Comparison of ENCODE assay signal across 20 cellular contexts in genomic region chr4:57911203-57911602, GRCh38.
DNase-seq lines count a peak whose midpoint lies in the region; ATAC-seq and TF ChIP-seq lines count a peak whose summit lies in the region.
"Had no signal": no experiment of that assay in that cellular context is flagged by ENCODE, and none has a peak within 500 bp of the region (broad histone marks: within the 10 kb centered on the region; RNA-seq: fewer than 3 reads in every experiment).

No MANE protein-coding gene starts in this region.

- H3K27me3 Mint-ChIP-seq in MCF 10A (ENCODE audit: insufficient read depth, unreplicated experiment), result no peaks in the 10 kb centered on the region
- no peaks in the 10 kb centered on the region for H3K27me3 Mint-ChIP-seq in T-helper 2 cell treated with Interferon-gamma antibody and Interleukin-4, amounts not matched to agents 5 μg/mL and 100 μg/mL, for 36 hours (ENCODE audit: low read depth)
- H3K27me3 Mint-ChIP-seq: CD4-positive, alpha-beta memory T cell had no signal

- TF ChIP-seq POLR2A in breast epithelium (IDR thresholded peaks at IDR 0.05) (no peak), thyroid gland (IDR thresholded peaks at IDR 0.05) (no peak)

- H3K27ac Mint-ChIP-seq in MCF 10A (ENCODE audit: low read depth, unreplicated experiment), result no peak overlapping the region
- no peak overlapping the region for H3K27ac Mint-ChIP-seq in T-helper 2 cell treated with Interferon-gamma antibody and Interleukin-4, amounts not matched to agents 5 μg/mL and 100 μg/mL, for 36 hours
- H3K27ac Mint-ChIP-seq: CD14-positive monocyte; CD4-positive, alpha-beta memory T cell; HFFc6 had no signal

- H3K27ac ChIP-seq in breast epithelium (no peak overlapping the region), thyroid gland (no peak overlapping the region)
- H3K27ac ChIP-seq: 22Rv1, A549, BLaER1 had no signal

- no TSS peak for BruUV-seq in MCF 10A (replicated peaks; lab: Mats Ljungman, UMichigan)

- POLR2A ChIA-PET in MCF 10A (lab: Yijun Ruan, JAX), result no interaction called here

- H3K9me3 Mint-ChIP-seq in MCF 10A (ENCODE audit: unreplicated experiment), result no peaks in the 10 kb centered on the region
- no peaks in the 10 kb centered on the region for H3K9me3 Mint-ChIP-seq in T-helper 2 cell treated with Interferon-gamma antibody and Interleukin-4, amounts not matched to agents 5 μg/mL and 100 μg/mL, for 36 hours

- no peaks in the 10 kb centered on the region for H3K4me1 Mint-ChIP-seq in MCF 10A (ENCODE audit: insufficient read depth, unreplicated experiment)
- no peaks in the 10 kb centered on the region for H3K4me1 Mint-ChIP-seq in T-helper 2 cell treated with Interferon-gamma antibody and Interleukin-4, amounts not matched to agents 5 μg/mL and 100 μg/mL, for 36 hours (ENCODE audit: low read depth)
- H3K4me1 Mint-ChIP-seq: CD14-positive monocyte; CD4-positive, alpha-beta memory T cell had no signal

- TF ChIP-seq CTCF in MCF 10A (IDR thresholded peaks at IDR 0.05; ENCODE audit: unreplicated experiment) (no peak), breast epithelium (IDR thresholded peaks at IDR 0.05) (no peak), epithelial cell of proximal tubule (conservative IDR thresholded peaks at IDR 0.05; ENCODE audit: low read depth, low read length) (no peak), thyroid gland (IDR thresholded peaks at IDR 0.05) (no peak)

- H3K9me3 ChIP-seq in breast epithelium, result no peaks in the 10 kb centered on the region
- no peaks in the 10 kb centered on the region for H3K9me3 ChIP-seq in thyroid gland
- H3K9me3 ChIP-seq: A549, BLaER1 had no signal

- H3K36me3 ChIP-seq in breast epithelium, result no peaks in the 10 kb centered on the region
- H3K36me3 ChIP-seq in thyroid gland, result no peaks in the 10 kb centered on the region
- H3K36me3 ChIP-seq: BLaER1 had no signal

- H3K4me3 ChIP-seq in breast epithelium (no peak overlapping the region), epithelial cell of proximal tubule (ENCODE audit: low read depth, low read length) (no peak overlapping the region), thyroid gland (replicated peaks in 1 of 3) (no peak overlapping the region)
- H3K4me3 ChIP-seq: A549, BLaER1 had no signal

- H3K4me1 ChIP-seq in breast epithelium (no peaks in the 10 kb centered on the region), thyroid gland (no peaks in the 10 kb centered on the region)
- H3K4me1 ChIP-seq: A549, BLaER1 had no signal

- intact Hi-C loops in MCF 10A (cut with micrococcal nuclease) (no loop called here), breast epithelium (cut with DNase I; ENCODE audit: low total_unique reads) (no loop called here), thyroid gland (cut with DNase I) (no loop called here)

- no peaks in the 10 kb centered on the region for H3K36me3 Mint-ChIP-seq in MCF 10A (ENCODE audit: insufficient read depth, unreplicated experiment)
- H3K36me3 Mint-ChIP-seq in T-helper 2 cell treated with Interferon-gamma antibody and Interleukin-4, amounts not matched to agents 5 μg/mL and 100 μg/mL, for 36 hours (ENCODE audit: low read depth), result no peaks in the 10 kb centered on the region
- H3K36me3 Mint-ChIP-seq: CD14-positive monocyte; CD4-positive, alpha-beta memory T cell had no signal

- no peak for ATAC-seq in HG03159 (IDR thresholded peaks at IDR 0.05; ENCODE audit: unreplicated experiment)
- ATAC-seq: A549, HCT116 had no signal

- no peak overlapping the region for H3K4me3 Mint-ChIP-seq in MCF 10A (ENCODE audit: unreplicated experiment)
- H3K4me3 Mint-ChIP-seq in T-helper 2 cell treated with Interferon-gamma antibody and Interleukin-4, amounts not matched to agents 5 μg/mL and 100 μg/mL, for 36 hours, result no peak overlapping the region
- H3K4me3 Mint-ChIP-seq: CD14-positive monocyte; CD4-positive, alpha-beta memory T cell; HFFc6 had no signal

- no peaks in the 10 kb centered on the region for H3K27me3 ChIP-seq in breast epithelium
- H3K27me3 ChIP-seq in thyroid gland, result no peaks in the 10 kb centered on the region
- H3K27me3 ChIP-seq: BLaER1 had no signal

- CTCF ChIA-PET in MCF 10A (lab: Yijun Ruan, JAX), result interaction anchor here (0.5 to 0.9 kb wide), 2 partner anchors 34 to 544 kb away, joined by 3 to 4 read pairs; no protein-coding TSS in a partner anchor

- peak; percentile 11 for DNase-seq in MCF 10A (ENCODE audit: unreplicated experiment)
- DNase-seq in breast epithelium (ENCODE audit: low spot score in 2 of 2), result no peak
- DNase-seq in epithelial cell of proximal tubule (ENCODE audit: low read depth), result peak; percentile 68
- DNase-seq in kidney tubule cell (ENCODE audit: low spot score), result peak; percentile 82
- DNase-seq in thyroid gland, result peak; percentile 2 to 15
- DNase-seq in putamen (ENCODE audit: low spot score), result no peak
- no peak for DNase-seq in T-helper 2 cell treated with Interferon-gamma antibody and Interleukin-4, amounts not matched to agents 5 μg/mL and 100 μg/mL, for 36 hours (ENCODE audit: low spot score)
- DNase-seq: Calu3; CD4-positive, alpha-beta memory T cell; DMS79 treated with DMSO at 0.1 percent for 48 hours; GF-D8; GOT3; H7; HFFc6 had no signal

Comparison
In these comparisons a context has a peak if more than half of its experiments do, and no peak if none do; other contexts are left out.
1. DNase-seq: peak in MCF 10A (single experiment), epithelial cell of proximal tubule (single experiment), kidney tubule cell (single experiment) and thyroid gland (2 of 2); none in breast epithelium (0 of 2), putamen (single experiment) and T-helper 2 cell treated with Interferon-gamma antibody and Interleukin-4, amounts not matched to agents 5 μg/mL and 100 μg/mL, for 36 hours (single experiment).